Comparison of ENCODE assay signal across 1 cellular context in the genomic region with DNA sequence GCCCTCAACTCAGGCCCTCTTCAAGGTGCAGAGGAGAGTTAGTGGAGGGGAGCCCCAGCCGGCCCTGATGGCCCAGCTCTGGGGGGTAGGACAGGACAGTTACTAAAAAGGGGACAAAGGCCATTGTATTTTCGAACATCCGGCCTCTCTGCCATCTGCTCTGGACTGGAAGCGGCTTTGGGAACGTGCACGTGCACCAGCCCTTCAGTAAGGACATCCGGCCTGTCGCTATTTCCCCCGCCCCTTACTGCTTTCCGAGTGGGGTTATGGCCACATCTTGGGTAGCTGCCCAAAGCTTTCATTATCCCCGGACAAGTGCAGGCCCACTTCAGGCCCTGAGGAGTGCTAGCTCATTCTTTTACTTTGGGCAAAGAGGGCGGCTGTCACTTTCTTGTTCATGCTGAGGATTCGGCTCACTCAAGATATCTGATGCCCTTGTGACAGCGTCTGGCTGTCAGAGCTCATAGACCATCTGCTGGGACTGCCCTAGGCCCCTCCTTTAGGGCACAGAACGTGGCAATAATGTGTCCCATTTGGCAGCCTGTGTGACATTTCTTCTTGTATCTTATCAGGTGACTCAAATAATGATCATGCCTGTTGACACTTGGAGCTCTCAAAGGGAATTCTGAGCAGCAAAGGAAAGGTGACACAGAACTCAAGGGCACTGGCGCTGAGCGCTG.
TF ChIP-seq lines count a peak whose summit lies in the region.

No MANE protein-coding gene starts in this region.

TF ChIP-seq in HepG2, 621 proteins besides CTCF, POLR2A, EP300 and RAD21 (continued from another document):
- TF ChIP-seq GATAD2A (CRISPR knock-in tag; IDR thresholded peaks at IDR 0.05) (no peak), NRL (CRISPR knock-in tag; IDR thresholded peaks at IDR 0.05; ENCODE audit: borderline replicate concordance) (no peak), ATRX (CRISPR knock-in tag; IDR thresholded peaks at IDR 0.05; ENCODE audit: borderline replicate concordance) (no peak), SIX1 (CRISPR knock-in tag; IDR thresholded peaks at IDR 0.05; ENCODE audit: borderline replicate concordance) (no peak), ZNF7 (CRISPR knock-in tag; IDR thresholded peaks at IDR 0.05) (peak; percentile 57; the same call in 1 of the 2 replicates), SMYD3 (CRISPR knock-in tag; IDR thresholded peaks at IDR 0.05) (no peak)
- TF ChIP-seq, protein P1, sequence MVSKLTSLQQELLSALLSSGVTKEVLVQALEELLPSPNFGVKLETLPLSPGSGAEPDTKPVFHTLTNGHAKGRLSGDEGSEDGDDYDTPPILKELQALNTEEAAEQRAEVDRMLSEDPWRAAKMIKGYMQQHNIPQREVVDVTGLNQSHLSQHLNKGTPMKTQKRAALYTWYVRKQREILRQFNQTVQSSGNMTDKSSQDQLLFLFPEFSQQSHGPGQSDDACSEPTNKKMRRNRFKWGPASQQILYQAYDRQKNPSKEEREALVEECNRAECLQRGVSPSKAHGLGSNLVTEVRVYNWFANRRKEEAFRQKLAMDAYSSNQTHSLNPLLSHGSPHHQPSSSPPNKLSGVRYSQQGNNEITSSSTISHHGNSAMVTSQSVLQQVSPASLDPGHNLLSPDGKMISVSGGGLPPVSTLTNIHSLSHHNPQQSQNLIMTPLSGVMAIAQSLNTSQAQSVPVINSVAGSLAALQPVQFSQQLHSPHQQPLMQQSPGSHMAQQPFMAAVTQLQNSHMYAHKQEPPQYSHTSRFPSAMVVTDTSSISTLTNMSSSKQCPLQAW (CRISPR knock-in tag; IDR thresholded peaks at IDR 0.05) = 0 out of 2 replicates have a peak, but pooled peaks have one; percentile 44
